Comparison of ENCODE assay signal across 8 cellular contexts in the genomic region with DNA sequence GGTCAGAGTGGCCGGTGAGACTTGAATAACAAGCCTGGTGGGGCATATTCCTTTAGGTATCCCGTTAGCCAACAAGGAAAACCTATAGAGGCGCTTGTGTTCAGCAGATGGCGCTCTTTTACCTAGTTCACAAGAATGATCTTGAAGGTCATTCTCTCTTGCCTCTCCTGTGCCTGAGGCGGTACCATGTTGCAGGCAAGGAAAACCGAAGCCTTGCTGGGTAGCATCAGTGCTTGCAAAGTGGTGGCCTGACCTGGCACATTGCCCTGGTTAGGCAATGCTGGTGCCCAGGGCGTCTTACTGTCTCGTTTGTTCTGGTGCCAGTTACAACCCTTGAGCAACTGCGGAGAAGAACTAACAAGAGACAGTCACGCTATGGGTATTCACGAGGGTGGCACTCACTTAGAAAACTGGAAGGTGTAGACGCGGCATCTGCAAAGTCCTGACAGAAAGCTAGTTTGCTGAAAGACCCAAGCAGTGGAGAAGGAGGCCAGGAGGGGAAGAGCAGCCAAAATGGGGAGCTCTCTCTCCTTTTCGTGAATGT. TPM values are rescaled to one million over a fixed set of nuclear protein-coding genes. Genes with fewer than 3 reads are reported as not detected.
A peak's percentile ranks its signal among the peaks of the same experiment; 100 is the strongest.
DNase-seq lines count a peak whose midpoint lies in the region; ATAC-seq and TF ChIP-seq lines count a peak whose summit lies in the region.

No MANE protein-coding gene starts in this region.

- intact Hi-C loops in CD14-positive monocyte (cut with micrococcal nuclease), result no loop called here
- intact Hi-C loops in esophagus muscularis mucosa (cut with DNase I), result loop anchor here (2.0 to 10.0 kb wide), 3 partner anchors 224 to 344 kb away; no protein-coding TSS in a partner anchor

- no peak overlapping the region for H3K4me3 Mint-ChIP-seq in CD14-positive monocyte

- H3K27ac ChIP-seq in esophagus muscularis mucosa (replicated peaks in 1 of 4) (peak overlapping the region; percentile 13 to 40 (median 31)), thoracic aorta (peak overlapping the region; percentile 80 to 88)

- peaks cover 0 to 3% of the 10 kb centered on the region in 2 donors for H3K36me3 Mint-ChIP-seq in CD14-positive monocyte

- no peaks in the 10 kb centered on the region for H3K27me3 Mint-ChIP-seq in CD14-positive monocyte (ENCODE audit: low read depth in 3 of 3)

- TF ChIP-seq EP300 in esophagus muscularis mucosa (IDR thresholded peaks at IDR 0.05), result no peak

- WGBS in esophagus muscularis mucosa, result 52% methylated on average over 14 of the region's 14 CpGs

- TF ChIP-seq POLR2A in esophagus muscularis mucosa (IDR thresholded peaks at IDR 0.05; ENCODE audit: low read depth), result no peak

- H3K27ac Mint-ChIP-seq in CD14-positive monocyte, result no peak overlapping the region

- ATAC-seq in thoracic aorta (ENCODE audit: insufficient number of reproducible peaks, low FRiP score, low read depth), result no peak
- no peak for ATAC-seq in GM19328 (IDR thresholded peaks at IDR 0.05; ENCODE audit: unreplicated experiment)

- H3K27me3 ChIP-seq in esophagus muscularis mucosa, result no peaks in the 10 kb centered on the region
- H3K27me3 ChIP-seq in thoracic aorta (replicated peaks; ENCODE audit: insufficient read depth), result no peaks in the 10 kb centered on the region

- no peak for DNase-seq in CD14-positive monocyte (ENCODE audit: low spot score)
- peak; percentile 81 for DNase-seq in HCEC 1CT
- DNase-seq in NCI-H510A (lab: John Stamatoyannopoulos, UW), result peak; percentile 75
- DNase-seq in activated CD8-positive, alpha-beta memory T cell treated with anti-CD3 and anti-CD28 coated beads, Interleukin-2, amount 50 U/mL, for 4 hours, result peak; percentile 39
- DNase-seq in esophagus muscularis mucosa (ENCODE audit: extremely low spot score), result no peak
- peak; percentile 99 for DNase-seq in myocyte (ENCODE audit: low read depth)
- DNase-seq in thoracic aorta (ENCODE audit: low spot score), result peak; percentile 35

- H3K36me3 ChIP-seq in esophagus muscularis mucosa, result no peaks in the 10 kb centered on the region
- no peaks in the 10 kb centered on the region for H3K36me3 ChIP-seq in thoracic aorta

- H3K9me3 Mint-ChIP-seq in CD14-positive monocyte, result no peaks in the 10 kb centered on the region

- peaks cover 3% of the 10 kb centered on the region for H3K4me1 Mint-ChIP-seq in CD14-positive monocyte

- H3K9me3 ChIP-seq in esophagus muscularis mucosa (no peaks in the 10 kb centered on the region), thoracic aorta (no peaks in the 10 kb centered on the region)

- H3K4me3 ChIP-seq in esophagus muscularis mucosa (no peak overlapping the region), thoracic aorta (peak overlapping the region; percentile 1)

- TF ChIP-seq CTCF in CD14-positive monocyte (IDR thresholded peaks at IDR 0.05) (peak; percentile 47), esophagus muscularis mucosa (IDR thresholded peaks at IDR 0.05) (peak; percentile 67 to 81 (median 77)), thoracic aorta (IDR thresholded peaks at IDR 0.05) (peak; percentile 67)

- peaks cover 9 to 16% (median 12%) of the 10 kb centered on the region in 4 donors for H3K4me1 ChIP-seq in esophagus muscularis mucosa
- H3K4me1 ChIP-seq in thoracic aorta (ENCODE audit: control insufficient read depth in 1 of 2, low read depth in 2 of 2), result peaks cover 3 to 48% of the 10 kb centered on the region in 2 donors

RNA-seq across cellular contexts. Expression of a gene that starts 56.7 kb away (rescaled TPM):
- polyA plus RNA-seq in CD14-positive monocyte, result 1 to 10 TPM; 3.1 to 4.1 TPM
- total RNA-seq in esophagus muscularis mucosa, result 100 to 1,000 TPM; 305 to 458 (median 419) TPM
- total RNA-seq in myocyte, result 213 and 291 TPM in 2 replicates
- 203 TPM for polyA plus RNA-seq in myocyte (2012)
- total RNA-seq in thoracic aorta, result 100 to 1,000 TPM; 494 to 668 TPM

Comparison
In these comparisons a context has a peak if more than half of its experiments do, and no peak if none do; other contexts are left out.
1. DNase-seq: peak in HCEC 1CT (single experiment), NCI-H510A (single experiment), activated CD8-positive, alpha-beta memory T cell treated with anti-CD3 and anti-CD28 coated beads, Interleukin-2, amount 50 U/mL, for 4 hours (single experiment), myocyte (single experiment) and thoracic aorta (single experiment); none in CD14-positive monocyte (single experiment) and esophagus muscularis mucosa (single experiment).
2. Peak in every context shown above with its lines, with median percentiles within 50 percentile points of each other: CTCF ChIP-seq.